Comparison of ENCODE assay signal across 15 cellular contexts in the genomic region with DNA sequence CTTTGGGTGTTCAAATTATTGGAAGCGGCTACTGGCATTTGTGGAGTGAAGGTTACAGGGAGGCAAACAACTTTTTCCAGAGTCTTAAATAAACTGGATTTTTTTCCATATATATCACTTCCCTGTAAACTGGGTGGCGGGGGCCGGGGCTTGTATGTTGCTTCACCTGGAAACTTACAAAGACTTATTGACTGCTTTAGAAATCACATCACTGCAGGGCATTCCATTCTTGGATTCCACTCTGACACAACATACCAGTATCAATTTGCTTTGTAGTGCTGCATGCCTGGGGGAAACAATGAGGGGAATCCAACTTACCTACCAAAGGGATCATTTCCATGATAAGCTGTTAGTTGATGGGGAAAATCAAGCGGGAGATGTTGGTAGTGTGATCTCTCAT. TPM values are rescaled to one million over a fixed set of nuclear protein-coding genes. Genes with fewer than 3 reads are reported as not detected.
A peak's percentile ranks its signal among the peaks of the same experiment; 100 is the strongest.
DNase-seq lines count a peak whose midpoint lies in the region; ATAC-seq and TF ChIP-seq lines count a peak whose summit lies in the region.
"Had no signal": no experiment of that assay in that cellular context is flagged by ENCODE, and none has a peak within 500 bp of the region (broad histone marks: within the 10 kb centered on the region; RNA-seq: fewer than 3 reads in every experiment).

No MANE protein-coding gene starts in this region.

- no peak overlapping the region for H3K9ac ChIP-seq in SK-N-SH

- peak overlapping the region in 1 of 2 experiments; percentile 65; a peak in 2 of 4 replicates for H3K27ac ChIP-seq in SK-N-SH (ENCODE audit: low read depth in 2 of 2, low read length in 1 of 2)
- peak overlapping the region; percentile 65 to 75 for H3K27ac ChIP-seq in thoracic aorta
- H3K27ac ChIP-seq: 22Rv1 had no signal

- H3K9me2 ChIP-seq in SK-N-SH: no peaks in the 10 kb centered on the region

- H3K79me2 ChIP-seq in SK-N-SH (ENCODE audit: insufficient read depth): peaks cover 23% of the 10 kb centered on the region

- CTCF ChIA-PET in SK-N-SH (lab: Yijun Ruan, JAX): interaction anchor here (6.1 kb wide), 1 partner anchor 10 kb away, joined by 24 read pairs; no protein-coding TSS in a partner anchor

- no peak overlapping the region for H3K4me3 ChIP-seq in SK-N-SH (ENCODE audit: low read depth in 2 of 2, low read length in 1 of 2)
- H3K4me3 ChIP-seq in thoracic aorta: no peak overlapping the region

- no peak overlapping the region for H2AFZ ChIP-seq in SK-N-SH (ENCODE audit: low read depth)

- ATAC-seq in SK-N-SH treated with all-trans-retinoic acid at 6 μM for 48 hours (peak; percentile 53), thoracic aorta (ENCODE audit: insufficient number of reproducible peaks, low FRiP score, low read depth) (no peak), GM18498 (IDR thresholded peaks at IDR 0.05; ENCODE audit: unreplicated experiment) (no peak)

- H3K4me1 ChIP-seq in SK-N-SH (ENCODE audit: control insufficient read depth in 1 of 2, insufficient read depth in 2 of 2, low read depth in 1 of 2, low read length in 1 of 2): no peaks in the 10 kb centered on the region
- H3K4me1 ChIP-seq in thoracic aorta (ENCODE audit: control insufficient read depth in 1 of 2, low read depth in 2 of 2): peaks cover 2 to 56% of the 10 kb centered on the region in 2 donors

- no peaks in the 10 kb centered on the region for H4K20me1 ChIP-seq in SK-N-SH (ENCODE audit: insufficient read depth)

- TF ChIP-seq EP300 in SK-N-SH (IDR thresholded peaks at IDR 0.05; ENCODE audit: borderline replicate concordance in 1 of 2, low read depth in 1 of 2, low read length in 1 of 2): no peak

- H3K27me3 ChIP-seq in SK-N-SH (ENCODE audit: insufficient read depth) (no peaks in the 10 kb centered on the region), thoracic aorta (replicated peaks; ENCODE audit: insufficient read depth) (no peaks in the 10 kb centered on the region)

- no peaks in the 10 kb centered on the region for H3K36me3 ChIP-seq in SK-N-SH (replicated peaks in 1 of 2; ENCODE audit: control insufficient read depth in 1 of 2, insufficient read depth in 2 of 2, low read length in 1 of 2)
- no peaks in the 10 kb centered on the region for H3K36me3 ChIP-seq in thoracic aorta

- no peaks in the 10 kb centered on the region for H3F3A ChIP-seq in SK-N-SH (replicated peaks; ENCODE audit: insufficient read depth)

- POLR2A ChIA-PET in SK-N-SH (lab: Yijun Ruan, JAX): no interaction called here

- no peak for TF ChIP-seq CTCF in SK-N-SH (IDR thresholded peaks at IDR 0.05)
- TF ChIP-seq CTCF in thoracic aorta (IDR thresholded peaks at IDR 0.05): no peak

- H3K4me2 ChIP-seq in SK-N-SH: no peak overlapping the region; the same call in 1 of the 2 replicates

- TF ChIP-seq RAD21 in SK-N-SH (IDR thresholded peaks at IDR 0.05; ENCODE audit: low read length): no peak

- 40% methylated on average over 4 of the region's 4 CpGs for WGBS in SK-N-SH (ENCODE audit: low lambda C conversion rate)

- DNase-seq in SK-N-SH: no peak
- peak; percentile 42 for DNase-seq in SW480 (ENCODE audit: low spot score)
- DNase-seq in iris pigment epithelial cell (ENCODE audit: low read depth): peak; percentile 37
- DNase-seq in thoracic aorta (ENCODE audit: low spot score): no peak
- no peak for DNase-seq in HuH-7.5 (ENCODE audit: low spot score)
- no peak for DNase-seq in NCI-H146 (lab: John Stamatoyannopoulos, UW)
- DNase-seq: activated CD4-positive, alpha-beta T cell treated with anti-CD3 and anti-CD28 coated beads, Interleukin-2, amount 50 U/mL, for 48 hours; activated naive CD8-positive, alpha-beta T cell treated with anti-CD3 and anti-CD28 coated beads for 36 hours; cerebellar nuclear complex; NCI-H1694 treated with DMSO at 0.1 percent for 48 hours; NCI-H510A treated with DMSO at 0.1 percent for 48 hours; posterior cingulate gyrus had no signal

- no peaks in the 10 kb centered on the region for H3K9me3 ChIP-seq in SK-N-SH
- no peaks in the 10 kb centered on the region for H3K9me3 ChIP-seq in thoracic aorta

TF ChIP-seq in SK-N-SH treated with all-trans-retinoic acid at 6 μM for 48 hours, 23 proteins besides CTCF, POLR2A, EP300 and RAD21 (continues in another document):
- TF ChIP-seq ZFP3 (CRISPR knock-in tag; IDR thresholded peaks at IDR 0.05) (no peak), OSR1 (CRISPR knock-in tag; IDR thresholded peaks at IDR 0.05) (no peak), ESRRG (CRISPR knock-in tag; IDR thresholded peaks at IDR 0.05) (no peak), RARB (CRISPR knock-in tag; IDR thresholded peaks at IDR 0.05) (no peak)
- TF ChIP-seq, protein P1, sequence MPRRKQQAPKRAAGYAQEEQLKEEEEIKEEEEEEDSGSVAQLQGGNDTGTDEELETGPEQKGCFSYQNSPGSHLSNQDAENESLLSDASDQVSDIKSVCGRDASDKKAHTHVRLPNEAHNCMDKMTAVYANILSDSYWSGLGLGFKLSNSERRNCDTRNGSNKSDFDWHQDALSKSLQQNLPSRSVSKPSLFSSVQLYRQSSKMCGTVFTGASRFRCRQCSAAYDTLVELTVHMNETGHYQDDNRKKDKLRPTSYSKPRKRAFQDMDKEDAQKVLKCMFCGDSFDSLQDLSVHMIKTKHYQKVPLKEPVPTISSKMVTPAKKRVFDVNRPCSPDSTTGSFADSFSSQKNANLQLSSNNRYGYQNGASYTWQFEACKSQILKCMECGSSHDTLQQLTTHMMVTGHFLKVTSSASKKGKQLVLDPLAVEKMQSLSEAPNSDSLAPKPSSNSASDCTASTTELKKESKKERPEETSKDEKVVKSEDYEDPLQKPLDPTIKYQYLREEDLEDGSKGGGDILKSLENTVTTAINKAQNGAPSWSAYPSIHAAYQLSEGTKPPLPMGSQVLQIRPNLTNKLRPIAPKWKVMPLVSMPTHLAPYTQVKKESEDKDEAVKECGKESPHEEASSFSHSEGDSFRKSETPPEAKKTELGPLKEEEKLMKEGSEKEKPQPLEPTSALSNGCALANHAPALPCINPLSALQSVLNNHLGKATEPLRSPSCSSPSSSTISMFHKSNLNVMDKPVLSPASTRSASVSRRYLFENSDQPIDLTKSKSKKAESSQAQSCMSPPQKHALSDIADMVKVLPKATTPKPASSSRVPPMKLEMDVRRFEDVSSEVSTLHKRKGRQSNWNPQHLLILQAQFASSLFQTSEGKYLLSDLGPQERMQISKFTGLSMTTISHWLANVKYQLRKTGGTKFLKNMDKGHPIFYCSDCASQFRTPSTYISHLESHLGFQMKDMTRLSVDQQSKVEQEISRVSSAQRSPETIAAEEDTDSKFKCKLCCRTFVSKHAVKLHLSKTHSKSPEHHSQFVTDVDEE (CRISPR knock-in tag; IDR thresholded peaks at IDR 0.05): no peak

TF ChIP-seq in SK-N-SH, 30 proteins besides CTCF, POLR2A, EP300 and RAD21 (continues in another document):
- TF ChIP-seq CHD2 (IDR thresholded peaks at IDR 0.05; ENCODE audit: low read length, partially characterized antibody): no peak
- TF ChIP-seq, protein P2, sequence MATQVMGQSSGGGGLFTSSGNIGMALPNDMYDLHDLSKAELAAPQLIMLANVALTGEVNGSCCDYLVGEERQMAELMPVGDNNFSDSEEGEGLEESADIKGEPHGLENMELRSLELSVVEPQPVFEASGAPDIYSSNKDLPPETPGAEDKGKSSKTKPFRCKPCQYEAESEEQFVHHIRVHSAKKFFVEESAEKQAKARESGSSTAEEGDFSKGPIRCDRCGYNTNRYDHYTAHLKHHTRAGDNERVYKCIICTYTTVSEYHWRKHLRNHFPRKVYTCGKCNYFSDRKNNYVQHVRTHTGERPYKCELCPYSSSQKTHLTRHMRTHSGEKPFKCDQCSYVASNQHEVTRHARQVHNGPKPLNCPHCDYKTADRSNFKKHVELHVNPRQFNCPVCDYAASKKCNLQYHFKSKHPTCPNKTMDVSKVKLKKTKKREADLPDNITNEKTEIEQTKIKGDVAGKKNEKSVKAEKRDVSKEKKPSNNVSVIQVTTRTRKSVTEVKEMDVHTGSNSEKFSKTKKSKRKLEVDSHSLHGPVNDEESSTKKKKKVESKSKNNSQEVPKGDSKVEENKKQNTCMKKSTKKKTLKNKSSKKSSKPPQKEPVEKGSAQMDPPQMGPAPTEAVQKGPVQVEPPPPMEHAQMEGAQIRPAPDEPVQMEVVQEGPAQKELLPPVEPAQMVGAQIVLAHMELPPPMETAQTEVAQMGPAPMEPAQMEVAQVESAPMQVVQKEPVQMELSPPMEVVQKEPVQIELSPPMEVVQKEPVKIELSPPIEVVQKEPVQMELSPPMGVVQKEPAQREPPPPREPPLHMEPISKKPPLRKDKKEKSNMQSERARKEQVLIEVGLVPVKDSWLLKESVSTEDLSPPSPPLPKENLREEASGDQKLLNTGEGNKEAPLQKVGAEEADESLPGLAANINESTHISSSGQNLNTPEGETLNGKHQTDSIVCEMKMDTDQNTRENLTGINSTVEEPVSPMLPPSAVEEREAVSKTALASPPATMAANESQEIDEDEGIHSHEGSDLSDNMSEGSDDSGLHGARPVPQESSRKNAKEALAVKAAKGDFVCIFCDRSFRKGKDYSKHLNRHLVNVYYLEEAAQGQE (IDR thresholded peaks at IDR 0.05; ENCODE audit: low read depth, low read length): no peak
- TF ChIP-seq, protein P3, sequence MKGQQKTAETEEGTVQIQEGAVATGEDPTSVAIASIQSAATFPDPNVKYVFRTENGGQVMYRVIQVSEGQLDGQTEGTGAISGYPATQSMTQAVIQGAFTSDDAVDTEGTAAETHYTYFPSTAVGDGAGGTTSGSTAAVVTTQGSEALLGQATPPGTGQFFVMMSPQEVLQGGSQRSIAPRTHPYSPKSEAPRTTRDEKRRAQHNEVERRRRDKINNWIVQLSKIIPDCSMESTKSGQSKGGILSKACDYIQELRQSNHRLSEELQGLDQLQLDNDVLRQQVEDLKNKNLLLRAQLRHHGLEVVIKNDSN (IDR thresholded peaks at IDR 0.05; ENCODE audit: borderline replicate concordance, low read depth): no peak
- no peak for TF ChIP-seq NFIC (IDR thresholded peaks at IDR 0.05; ENCODE audit: borderline replicate concordance)
- no peak for TF ChIP-seq GATA2 (CRISPR knock-in tag; IDR thresholded peaks at IDR 0.05)
- no peak for TF ChIP-seq TCF12 (IDR thresholded peaks at IDR 0.05)
- TF ChIP-seq, protein P4, sequence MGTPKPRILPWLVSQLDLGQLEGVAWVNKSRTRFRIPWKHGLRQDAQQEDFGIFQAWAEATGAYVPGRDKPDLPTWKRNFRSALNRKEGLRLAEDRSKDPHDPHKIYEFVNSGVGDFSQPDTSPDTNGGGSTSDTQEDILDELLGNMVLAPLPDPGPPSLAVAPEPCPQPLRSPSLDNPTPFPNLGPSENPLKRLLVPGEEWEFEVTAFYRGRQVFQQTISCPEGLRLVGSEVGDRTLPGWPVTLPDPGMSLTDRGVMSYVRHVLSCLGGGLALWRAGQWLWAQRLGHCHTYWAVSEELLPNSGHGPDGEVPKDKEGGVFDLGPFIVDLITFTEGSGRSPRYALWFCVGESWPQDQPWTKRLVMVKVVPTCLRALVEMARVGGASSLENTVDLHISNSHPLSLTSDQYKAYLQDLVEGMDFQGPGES (IDR thresholded peaks at IDR 0.05; ENCODE audit: low read depth, low read length): no peak
- no peak for TF ChIP-seq EZH2phosphoT487 (IDR thresholded peaks at IDR 0.05; ENCODE audit: borderline replicate concordance, low read depth)
- TF ChIP-seq FOXJ3 (CRISPR knock-in tag; IDR thresholded peaks at IDR 0.05): no peak

RNA-seq across cellular contexts. Expression of a gene that starts 21.7 kb away (rescaled TPM):
- 47.2 and 62.5 TPM in 2 replicates for polyA plus RNA-seq in SK-N-SH (2012; rRNA removed)
- polyA plus RNA-seq in SK-N-SH (2012; cell fraction: cytosol; rRNA removed): 15.2 and 18.6 TPM in 2 replicates
- polyA plus RNA-seq in SK-N-SH (2012; cell fraction: nucleus; rRNA removed): 403 and 513 TPM in 2 replicates
- 10 to 100 TPM; 44.3 to 55.7 TPM for total RNA-seq in thoracic aorta

Comparison
In these comparisons a context has a peak if more than half of its experiments do, and no peak if none do; other contexts are left out.
1. DNase-seq: peak in SW480 (single experiment) and iris pigment epithelial cell (single experiment); none in SK-N-SH (single experiment), thoracic aorta (single experiment), HuH-7.5 (single experiment) and NCI-H146 (single experiment).